Comparison of ENCODE assay signal across 38 cellular contexts in the genomic region with DNA sequence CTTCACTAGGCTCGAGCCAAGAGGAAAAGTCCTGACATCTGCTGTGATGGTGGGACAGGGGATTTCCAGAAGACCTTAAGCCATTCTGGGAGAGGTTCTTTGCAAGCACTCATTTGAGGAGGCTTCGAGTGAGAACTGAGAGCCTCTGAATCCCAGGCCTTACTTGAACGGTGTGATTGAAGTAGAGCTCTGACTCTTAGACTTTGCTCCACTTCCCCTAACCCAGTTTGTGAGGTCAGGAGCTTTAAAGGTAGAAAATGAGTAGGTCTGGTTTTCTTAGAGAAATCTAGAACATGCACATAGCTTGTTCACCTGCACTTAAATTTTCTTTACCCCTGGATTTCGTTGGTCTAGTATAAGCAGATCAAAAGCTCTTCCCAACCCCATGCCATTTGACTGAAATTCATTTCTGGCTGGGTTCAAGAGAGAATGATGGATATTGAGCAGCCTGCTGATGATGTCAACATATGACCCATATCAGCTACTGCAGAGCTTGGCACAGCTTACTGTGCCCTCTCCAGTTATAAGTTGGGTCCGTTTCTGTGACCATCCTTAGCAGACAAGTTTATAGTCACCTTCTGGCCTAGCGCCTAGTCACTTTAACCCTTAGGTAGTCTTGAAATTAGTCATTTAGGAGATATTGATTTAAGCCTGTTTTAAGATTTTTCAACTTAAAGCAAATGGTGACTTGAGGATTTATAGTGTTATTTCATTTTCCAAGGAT.
"Had no signal": no experiment of that assay in that cellular context is flagged by ENCODE, and none has a peak within 500 bp of the region (broad histone marks: within the 10 kb centered on the region; RNA-seq: fewer than 3 reads in every experiment).

No MANE protein-coding gene starts in this region.

- H3K4me3 Mint-ChIP-seq: activated B cell treated with CpG ODN at 0.5 μM for 24 hours; activated CD4-positive, alpha-beta memory T cell treated with anti-CD3 and anti-CD28 coated beads for 36 hours; activated CD4-positive, alpha-beta T cell treated with anti-CD3 and anti-CD28 coated beads, Interleukin-2, amount 10 ng/mL, durations not matched to agents 24 days and 14 days; activated CD8-positive, alpha-beta T cell treated with anti-CD3 and anti-CD28 coated beads for 36 hours; activated naive CD4-positive, alpha-beta T cell treated with anti-CD3 and anti-CD28 coated beads for 36 hours; activated naive CD8-positive, alpha-beta T cell treated with anti-CD3 and anti-CD28 coated beads, Interleukin-2, amount 10 ng/mL, durations not matched to agents 7 days and 5 days; activated naive CD8-positive, alpha-beta T cell treated with anti-CD3 and anti-CD28 coated beads, Interleukin-2, amount 50 U/mL, for 24 hours; activated T-cell treated with anti-CD3 and anti-CD28 coated beads, Interleukin-2, amount 50 U/mL, for 4 hours; activated T-cell treated with anti-CD3 and anti-CD28 coated beads, Interleukin-2, amount 50 U/mL, for 72 hours; activated T-helper 1 cell treated with anti-CD3 and anti-CD28 coated beads, Interleukin-12 subunit alpha, Interleukin-12 subunit beta, Interleukin-2, Interleukin-4 antibody, amounts not matched to agents 30 ng/mL and 10 ng/mL and 1 ng/mL, durations not matched to agents 14 hours and 24 hours and 36 hours; activated T-helper 17 cell treated with anti-CD3 and anti-CD28 coated beads, Interleukin-2, amount 50 U/mL, for 72 hours; central memory CD8-positive, alpha-beta T cell; T-helper 1 cell treated with Interleukin-12 subunit alpha and Interleukin-12 subunit beta and Interleukin-4 antibody, amounts not matched to agents 30 μg/mL and 1 μg/mL, for 36 hours; T-helper 2 cell treated with Interferon-gamma antibody and Interleukin-4, amounts not matched to agents 5 μg/mL and 100 μg/mL, for 36 hours had no signal

- H3K4me1 Mint-ChIP-seq: activated CD4-positive, alpha-beta T cell treated with anti-CD3 and anti-CD28 coated beads, Interleukin-2, amount 10 ng/mL, durations not matched to agents 24 days and 14 days; activated naive CD8-positive, alpha-beta T cell treated with anti-CD3 and anti-CD28 coated beads, Interleukin-2, amount 10 ng/mL, durations not matched to agents 7 days and 5 days; activated naive CD8-positive, alpha-beta T cell treated with anti-CD3 and anti-CD28 coated beads, Interleukin-2, amount 50 U/mL, for 24 hours; central memory CD8-positive, alpha-beta T cell had no signal

- H3K9me3 ChIP-seq: ascending aorta had no signal

- FAIRE-seq: bronchial epithelial cell, TTC549 had no signal

- H3K36me3 Mint-ChIP-seq: activated CD4-positive, alpha-beta memory T cell treated with anti-CD3 and anti-CD28 coated beads for 36 hours; activated naive CD4-positive, alpha-beta T cell treated with anti-CD3 and anti-CD28 coated beads, Interleukin-2, amount 50 U/mL, for 72 hours; activated naive CD8-positive, alpha-beta T cell treated with anti-CD3 and anti-CD28 coated beads, Interleukin-2, amount 10 ng/mL, durations not matched to agents 7 days and 5 days; brain had no signal

- H3K4me3 ChIP-seq: ascending aorta, cardiac muscle cell had no signal

- ATAC-seq: activated CD8-positive, alpha-beta T cell treated with anti-CD3 and anti-CD28 coated beads for 36 hours; activated naive CD8-positive, alpha-beta T cell treated with anti-CD3 and anti-CD28 coated beads, Interleukin-2, amount 50 U/mL, for 24 hours; activated T-cell treated with anti-CD3 and anti-CD28 coated beads, Interleukin-2, amount 50 U/mL, for 4 hours; activated T-helper 17 cell treated with anti-CD3 and anti-CD28 coated beads, Interleukin-2, amount 50 U/mL, for 72 hours had no signal

- H3K9me3 Mint-ChIP-seq: activated B cell treated with CpG ODN at 0.5 μM for 24 hours; activated CD4-positive, alpha-beta memory T cell treated with anti-CD3 and anti-CD28 coated beads for 36 hours; activated CD4-positive, alpha-beta T cell treated with anti-CD3 and anti-CD28 coated beads, Interleukin-2, amount 10 ng/mL, durations not matched to agents 24 days and 14 days; activated CD8-positive, alpha-beta T cell treated with anti-CD3 and anti-CD28 coated beads for 36 hours; activated naive CD4-positive, alpha-beta T cell treated with anti-CD3 and anti-CD28 coated beads for 36 hours; activated naive CD4-positive, alpha-beta T cell treated with anti-CD3 and anti-CD28 coated beads, Interleukin-2, amount 50 U/mL, for 72 hours; activated naive CD8-positive, alpha-beta T cell treated with anti-CD3 and anti-CD28 coated beads, Interleukin-2, amount 10 ng/mL, durations not matched to agents 7 days and 5 days; activated naive CD8-positive, alpha-beta T cell treated with anti-CD3 and anti-CD28 coated beads, Interleukin-2, amount 50 U/mL, for 24 hours; activated T-cell treated with anti-CD3 and anti-CD28 coated beads, Interleukin-2, amount 50 U/mL, for 4 hours; activated T-cell treated with anti-CD3 and anti-CD28 coated beads, Interleukin-2, amount 50 U/mL, for 72 hours; activated T-helper 1 cell treated with anti-CD3 and anti-CD28 coated beads, Interleukin-12 subunit alpha, Interleukin-12 subunit beta, Interleukin-2, Interleukin-4 antibody, amounts not matched to agents 30 ng/mL and 10 ng/mL and 1 ng/mL, durations not matched to agents 14 hours and 24 hours and 36 hours; activated T-helper 17 cell treated with anti-CD3 and anti-CD28 coated beads, Interleukin-2, amount 50 U/mL, for 72 hours; brain; central memory CD8-positive, alpha-beta T cell; T-helper 1 cell treated with Interleukin-12 subunit alpha and Interleukin-12 subunit beta and Interleukin-4 antibody, amounts not matched to agents 30 μg/mL and 1 μg/mL, for 36 hours; T-helper 2 cell treated with Interferon-gamma antibody and Interleukin-4, amounts not matched to agents 5 μg/mL and 100 μg/mL, for 36 hours had no signal

- H3K27ac Mint-ChIP-seq: activated B cell treated with CpG ODN at 0.5 μM for 24 hours; activated CD4-positive, alpha-beta memory T cell treated with anti-CD3 and anti-CD28 coated beads for 36 hours; activated CD4-positive, alpha-beta T cell treated with anti-CD3 and anti-CD28 coated beads, Interleukin-2, amount 10 ng/mL, durations not matched to agents 24 days and 14 days; activated CD8-positive, alpha-beta T cell treated with anti-CD3 and anti-CD28 coated beads for 36 hours; activated naive CD4-positive, alpha-beta T cell treated with anti-CD3 and anti-CD28 coated beads for 36 hours; activated naive CD4-positive, alpha-beta T cell treated with anti-CD3 and anti-CD28 coated beads, Interleukin-2, amount 50 U/mL, for 72 hours; activated naive CD8-positive, alpha-beta T cell treated with anti-CD3 and anti-CD28 coated beads, Interleukin-2, amount 10 ng/mL, durations not matched to agents 7 days and 5 days; activated naive CD8-positive, alpha-beta T cell treated with anti-CD3 and anti-CD28 coated beads, Interleukin-2, amount 50 U/mL, for 24 hours; activated T-cell treated with anti-CD3 and anti-CD28 coated beads, Interleukin-2, amount 50 U/mL, for 72 hours; activated T-helper 1 cell treated with anti-CD3 and anti-CD28 coated beads, Interleukin-12 subunit alpha, Interleukin-12 subunit beta, Interleukin-2, Interleukin-4 antibody, amounts not matched to agents 30 ng/mL and 10 ng/mL and 1 ng/mL, durations not matched to agents 14 hours and 24 hours and 36 hours; activated T-helper 17 cell treated with anti-CD3 and anti-CD28 coated beads, Interleukin-2, amount 50 U/mL, for 72 hours; T-helper 1 cell treated with Interleukin-12 subunit alpha and Interleukin-12 subunit beta and Interleukin-4 antibody, amounts not matched to agents 30 μg/mL and 1 μg/mL, for 36 hours; T-helper 2 cell treated with Interferon-gamma antibody and Interleukin-4, amounts not matched to agents 5 μg/mL and 100 μg/mL, for 36 hours had no signal

- DNase-seq: activated B cell treated with CpG ODN at 0.5 μM for 24 hours; activated CD4-positive, alpha-beta memory T cell treated with anti-CD3 and anti-CD28 coated beads for 36 hours; activated CD4-positive, alpha-beta T cell treated with anti-CD3 and anti-CD28 coated beads, Interleukin-2, amount 10 ng/mL, durations not matched to agents 24 days and 14 days; activated CD4-positive, alpha-beta T cell treated with anti-CD3 and anti-CD28 coated beads, Interleukin-2, amount 50 U/mL, for 1 hour; activated CD4-positive, alpha-beta T cell treated with anti-CD3 and anti-CD28 coated beads, Interleukin-2, amount 50 U/mL, for 4 hours; activated CD4-positive, CD25-positive, alpha-beta regulatory T cell treated with anti-CD3 and anti-CD28 coated beads, Interleukin-2, amount 50 U/mL, for 72 hours; activated CD8-positive, alpha-beta memory T cell treated with anti-CD3 and anti-CD28 coated beads, Interleukin-2, amount 50 U/mL, for 4 hours; activated CD8-positive, alpha-beta T cell treated with anti-CD3 and anti-CD28 coated beads for 36 hours; activated effector memory CD4-positive, alpha-beta T cell treated with anti-CD3 and anti-CD28 coated beads, Interleukin-2, amount 50 U/mL, for 16 hours; activated gamma-delta T cell treated with Interleukin-2 at 50 U/mL for 16 hours; activated naive CD4-positive, alpha-beta T cell; activated naive CD4-positive, alpha-beta T cell treated with anti-CD3 and anti-CD28 coated beads for 36 hours; activated naive CD4-positive, alpha-beta T cell treated with anti-CD3 and anti-CD28 coated beads, Interleukin-2, amount 50 U/mL, for 16 hours; activated naive CD8-positive, alpha-beta T cell treated with anti-CD3 and anti-CD28 coated beads, Interleukin-2, amount 10 ng/mL, durations not matched to agents 7 days and 5 days; activated naive CD8-positive, alpha-beta T cell treated with anti-CD3 and anti-CD28 coated beads, Interleukin-2, amount 50 U/mL, for 24 hours; activated T-cell treated with anti-CD3 and anti-CD28 coated beads for 4 hours; activated T-cell treated with anti-CD3 and anti-CD28 coated beads, Interleukin-2, amount 50 U/mL, for 1 hour; activated T-cell treated with anti-CD3 and anti-CD28 coated beads, Interleukin-2, amount 50 U/mL, for 4 hours; amygdala; anterior cingulate cortex; caudate nucleus; cerebellar nuclear complex; T-helper 1 cell; T-helper 2 cell; T-helper 9 cell had no signal

- H3K27ac ChIP-seq: ascending aorta, cardiac muscle cell, VCaP had no signal

- H3K27me3 Mint-ChIP-seq: activated CD4-positive, alpha-beta T cell treated with anti-CD3 and anti-CD28 coated beads, Interleukin-2, amount 10 ng/mL, durations not matched to agents 24 days and 14 days; central memory CD8-positive, alpha-beta T cell had no signal

- H3K27me3 ChIP-seq: ascending aorta had no signal

- H3K36me3 ChIP-seq: ascending aorta, cardiac muscle cell had no signal

- H3K4me1 ChIP-seq: ascending aorta had no signal
